ENCODE assay signal across 1 cellular context in the genomic region with DNA sequence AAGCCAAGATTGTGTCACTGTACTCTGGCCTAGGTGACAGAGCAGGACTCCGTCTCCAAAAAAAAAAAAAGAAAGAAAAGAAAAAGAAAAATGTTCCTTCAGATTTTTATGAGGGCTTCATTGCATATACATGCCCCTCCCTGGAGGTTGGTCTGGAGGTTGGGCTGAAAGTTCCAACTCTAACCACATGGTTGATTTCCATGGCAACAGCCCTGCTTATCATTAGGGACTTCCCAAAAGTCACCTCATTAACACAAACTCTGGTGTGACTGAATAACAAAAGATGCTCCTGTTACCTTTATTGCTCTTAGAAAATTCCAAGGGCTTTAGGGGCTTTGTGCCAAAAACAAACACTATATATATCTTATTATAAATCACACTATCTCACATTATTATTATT.
TF ChIP-seq lines count a peak whose summit lies in the region.

No MANE protein-coding gene starts in this region.

TF ChIP-seq in GM23338, 12 proteins besides CTCF, POLR2A, EP300 and RAD21 (continued from another document):
- TF ChIP-seq, protein P1, sequence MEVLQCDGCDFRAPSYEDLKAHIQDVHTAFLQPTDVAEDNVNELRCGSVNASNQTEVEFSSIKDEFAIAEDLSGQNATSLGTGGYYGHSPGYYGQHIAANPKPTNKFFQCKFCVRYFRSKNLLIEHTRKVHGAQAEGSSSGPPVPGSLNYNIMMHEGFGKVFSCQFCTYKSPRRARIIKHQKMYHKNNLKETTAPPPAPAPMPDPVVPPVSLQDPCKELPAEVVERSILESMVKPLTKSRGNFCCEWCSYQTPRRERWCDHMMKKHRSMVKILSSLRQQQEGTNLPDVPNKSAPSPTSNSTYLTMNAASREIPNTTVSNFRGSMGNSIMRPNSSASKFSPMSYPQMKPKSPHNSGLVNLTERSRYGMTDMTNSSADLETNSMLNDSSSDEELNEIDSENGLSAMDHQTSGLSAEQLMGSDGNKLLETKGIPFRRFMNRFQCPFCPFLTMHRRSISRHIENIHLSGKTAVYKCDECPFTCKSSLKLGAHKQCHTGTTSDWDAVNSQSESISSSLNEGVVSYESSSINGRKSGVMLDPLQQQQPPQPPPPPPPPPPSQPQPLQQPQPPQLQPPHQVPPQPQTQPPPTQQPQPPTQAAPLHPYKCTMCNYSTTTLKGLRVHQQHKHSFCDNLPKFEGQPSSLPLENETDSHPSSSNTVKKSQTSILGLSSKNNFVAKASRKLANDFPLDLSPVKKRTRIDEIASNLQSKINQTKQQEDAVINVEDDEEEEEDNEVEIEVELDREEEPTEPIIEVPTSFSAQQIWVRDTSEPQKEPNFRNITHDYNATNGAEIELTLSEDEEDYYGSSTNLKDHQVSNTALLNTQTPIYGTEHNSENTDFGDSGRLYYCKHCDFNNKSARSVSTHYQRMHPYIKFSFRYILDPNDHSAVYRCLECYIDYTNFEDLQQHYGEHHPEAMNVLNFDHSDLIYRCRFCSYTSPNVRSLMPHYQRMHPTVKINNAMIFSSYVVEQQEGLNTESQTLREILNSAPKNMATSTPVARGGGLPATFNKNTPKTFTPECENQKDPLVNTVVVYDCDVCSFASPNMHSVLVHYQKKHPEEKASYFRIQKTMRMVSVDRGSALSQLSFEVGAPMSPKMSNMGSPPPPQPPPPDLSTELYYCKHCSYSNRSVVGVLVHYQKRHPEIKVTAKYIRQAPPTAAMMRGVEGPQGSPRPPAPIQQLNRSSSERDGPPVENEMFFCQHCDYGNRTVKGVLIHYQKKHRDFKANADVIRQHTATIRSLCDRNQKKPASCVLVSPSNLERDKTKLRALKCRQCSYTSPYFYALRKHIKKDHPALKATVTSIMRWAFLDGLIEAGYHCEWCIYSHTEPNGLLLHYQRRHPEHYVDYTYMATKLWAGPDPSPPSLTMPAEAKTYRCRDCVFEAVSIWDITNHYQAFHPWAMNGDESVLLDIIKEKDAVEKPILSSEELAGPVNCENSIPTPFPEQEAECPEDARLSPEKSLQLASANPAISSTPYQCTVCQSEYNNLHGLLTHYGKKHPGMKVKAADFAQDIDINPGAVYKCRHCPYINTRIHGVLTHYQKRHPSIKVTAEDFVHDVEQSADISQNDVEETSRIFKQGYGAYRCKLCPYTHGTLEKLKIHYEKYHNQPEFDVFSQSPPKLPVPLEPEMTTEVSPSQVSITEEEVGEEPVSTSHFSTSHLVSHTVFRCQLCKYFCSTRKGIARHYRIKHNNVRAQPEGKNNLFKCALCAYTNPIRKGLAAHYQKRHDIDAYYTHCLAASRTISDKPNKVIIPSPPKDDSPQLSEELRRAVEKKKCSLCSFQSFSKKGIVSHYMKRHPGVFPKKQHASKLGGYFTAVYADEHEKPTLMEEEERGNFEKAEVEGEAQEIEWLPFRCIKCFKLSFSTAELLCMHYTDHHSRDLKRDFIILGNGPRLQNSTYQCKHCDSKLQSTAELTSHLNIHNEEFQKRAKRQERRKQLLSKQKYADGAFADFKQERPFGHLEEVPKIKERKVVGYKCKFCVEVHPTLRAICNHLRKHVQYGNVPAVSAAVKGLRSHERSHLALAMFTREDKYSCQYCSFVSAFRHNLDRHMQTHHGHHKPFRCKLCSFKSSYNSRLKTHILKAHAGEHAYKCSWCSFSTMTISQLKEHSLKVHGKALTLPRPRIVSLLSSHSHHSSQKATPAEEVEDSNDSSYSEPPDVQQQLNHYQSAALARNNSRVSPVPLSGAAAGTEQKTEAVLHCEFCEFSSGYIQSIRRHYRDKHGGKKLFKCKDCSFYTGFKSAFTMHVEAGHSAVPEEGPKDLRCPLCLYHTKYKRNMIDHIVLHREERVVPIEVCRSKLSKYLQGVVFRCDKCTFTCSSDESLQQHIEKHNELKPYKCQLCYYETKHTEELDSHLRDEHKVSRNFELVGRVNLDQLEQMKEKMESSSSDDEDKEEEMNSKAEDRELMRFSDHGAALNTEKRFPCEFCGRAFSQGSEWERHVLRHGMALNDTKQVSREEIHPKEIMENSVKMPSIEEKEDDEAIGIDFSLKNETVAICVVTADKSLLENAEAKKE (CRISPR knock-in tag; IDR thresholded peaks at IDR 0.05) = no peak
- TF ChIP-seq EZH2 (IDR thresholded peaks at IDR 0.05; ENCODE audit: low read depth, unreplicated experiment) = no peak
- TF ChIP-seq POLR2AphosphoS5 (IDR thresholded peaks at IDR 0.05; ENCODE audit: low read depth) = no peak
- TF ChIP-seq ZNF114 (CRISPR knock-in tag; IDR thresholded peaks at IDR 0.05) = no peak
- TF ChIP-seq ZNF331 (CRISPR knock-in tag; IDR thresholded peaks at IDR 0.05; ENCODE audit: low read depth) = no peak
- no peak for TF ChIP-seq CREB1 (CRISPR knock-in tag; IDR thresholded peaks at IDR 0.05; ENCODE audit: low read depth)
